ENCODE assay signal across 8 cellular contexts in the genomic region with DNA sequence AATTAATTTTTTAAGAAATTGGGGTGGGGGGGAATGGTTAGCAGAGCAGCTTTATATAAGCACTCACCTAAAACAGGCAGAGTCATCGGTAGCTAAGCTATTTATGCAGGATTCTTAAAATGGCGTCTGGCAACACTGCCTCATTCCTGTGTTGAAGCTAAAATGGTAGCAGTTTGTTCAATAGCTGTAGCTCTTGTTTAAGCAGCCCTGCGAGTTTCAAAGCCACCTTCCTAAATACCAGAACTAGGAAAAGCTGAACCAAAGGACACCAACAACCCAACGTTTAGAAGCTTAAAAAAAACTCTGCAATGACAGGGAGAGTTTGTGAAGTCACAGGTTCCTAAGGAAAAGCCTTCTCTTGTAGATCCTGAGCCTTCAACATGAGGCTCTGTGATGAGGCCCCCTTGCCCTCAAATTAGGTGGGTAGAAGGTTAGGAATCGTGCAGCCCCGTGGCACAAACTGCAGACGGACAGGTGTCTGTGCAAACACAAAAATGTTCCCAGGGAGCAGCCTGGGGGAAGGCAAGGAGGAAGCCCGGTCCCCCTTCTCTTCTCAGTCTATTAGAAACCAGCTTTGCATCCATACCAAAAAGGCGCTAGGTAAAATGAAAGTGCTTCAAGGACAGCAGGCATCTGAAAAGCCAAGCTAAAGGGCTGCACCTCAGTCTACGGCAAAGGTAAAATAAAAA. TPM values are rescaled to one million over a fixed set of nuclear protein-coding genes. Genes with fewer than 3 reads are reported as not detected.
DNase-seq lines count a peak whose midpoint lies in the region; ATAC-seq and TF ChIP-seq lines count a peak whose summit lies in the region.

No MANE protein-coding gene starts in this region.

- no peak for TF ChIP-seq CTCF in heart left ventricle (IDR thresholded peaks at IDR 0.05)

- H3K27ac Mint-ChIP-seq in activated CD4-positive, alpha-beta T cell treated with anti-CD3 and anti-CD28 coated beads, Interleukin-2, amount 10 ng/mL, durations not matched to agents 24 days and 14 days, result peak overlapping the region; percentile 52
- H3K27ac Mint-ChIP-seq in T-helper 2 cell treated with Interferon-gamma antibody and Interleukin-4, amounts not matched to agents 5 μg/mL and 100 μg/mL, for 36 hours, result peak overlapping the region; percentile 80
- H3K27ac Mint-ChIP-seq in stimulated activated naive B cell treated with anti-CD40 and anti-IgM and Interleukin-4, amounts not matched to agents 10 μg/mL and 1 μg/mL and 100 μg/mL, for 72 hours, result peak overlapping the region; percentile 77

- TF ChIP-seq POLR2A in heart left ventricle (IDR thresholded peaks at IDR 0.05), result no peak

- H3K4me1 ChIP-seq in heart left ventricle, result peaks cover 10 to 100% (median 97%) of the 10 kb centered on the region in 12 donors

- H3K4me3 Mint-ChIP-seq in activated CD4-positive, alpha-beta T cell treated with anti-CD3 and anti-CD28 coated beads, Interleukin-2, amount 10 ng/mL, durations not matched to agents 24 days and 14 days, result no peak overlapping the region
- no peak overlapping the region for H3K4me3 Mint-ChIP-seq in T-helper 2 cell treated with Interferon-gamma antibody and Interleukin-4, amounts not matched to agents 5 μg/mL and 100 μg/mL, for 36 hours
- no peak overlapping the region for H3K4me3 Mint-ChIP-seq in stimulated activated naive B cell treated with anti-CD40 and anti-IgM and Interleukin-4, amounts not matched to agents 10 μg/mL and 1 μg/mL and 100 μg/mL, for 72 hours

- H3K9me3 Mint-ChIP-seq in activated CD4-positive, alpha-beta T cell treated with anti-CD3 and anti-CD28 coated beads, Interleukin-2, amount 10 ng/mL, durations not matched to agents 24 days and 14 days, result no peaks in the 10 kb centered on the region
- H3K9me3 Mint-ChIP-seq in T-helper 2 cell treated with Interferon-gamma antibody and Interleukin-4, amounts not matched to agents 5 μg/mL and 100 μg/mL, for 36 hours, result no peaks in the 10 kb centered on the region
- H3K9me3 Mint-ChIP-seq in stimulated activated naive B cell treated with anti-CD40 and anti-IgM and Interleukin-4, amounts not matched to agents 10 μg/mL and 1 μg/mL and 100 μg/mL, for 72 hours, result no peaks in the 10 kb centered on the region

- H3K27me3 ChIP-seq in heart left ventricle, result no peaks in the 10 kb centered on the region

- 20 to 33% (median 22%) methylated on average over 10 of the region's 10 CpGs for WGBS in heart left ventricle, 4 donors

- ATAC-seq in heart left ventricle (peak in 2 of 4 donors; percentile 27 to 29), left lobe of liver (no peak), HG02571 (IDR thresholded peaks at IDR 0.05; ENCODE audit: unreplicated experiment) (no peak)
- ATAC-seq in stimulated activated naive B cell treated with anti-CD40 and anti-IgM and Interleukin-4, amounts not matched to agents 10 μg/mL and 1 μg/mL and 100 μg/mL, for 72 hours (replicated peaks), result no peak

- H3K27me3 Mint-ChIP-seq in activated CD4-positive, alpha-beta T cell treated with anti-CD3 and anti-CD28 coated beads, Interleukin-2, amount 10 ng/mL, durations not matched to agents 24 days and 14 days, result no peaks in the 10 kb centered on the region
- no peaks in the 10 kb centered on the region for H3K27me3 Mint-ChIP-seq in T-helper 2 cell treated with Interferon-gamma antibody and Interleukin-4, amounts not matched to agents 5 μg/mL and 100 μg/mL, for 36 hours (ENCODE audit: low read depth)
- no peaks in the 10 kb centered on the region for H3K27me3 Mint-ChIP-seq in stimulated activated naive B cell treated with anti-CD40 and anti-IgM and Interleukin-4, amounts not matched to agents 10 μg/mL and 1 μg/mL and 100 μg/mL, for 72 hours

- peak; percentile 67 for DNase-seq in activated CD4-positive, alpha-beta T cell treated with anti-CD3 and anti-CD28 coated beads, Interleukin-2, amount 10 ng/mL, durations not matched to agents 24 days and 14 days
- DNase-seq in activated CD4-positive, alpha-beta T cell treated with anti-CD3 and anti-CD28 coated beads for 1 hour, result no peak
- no peak for DNase-seq in T-helper 2 cell treated with Interferon-gamma antibody and Interleukin-4, amounts not matched to agents 5 μg/mL and 100 μg/mL, for 36 hours (ENCODE audit: low spot score)
- DNase-seq in heart left ventricle (no peak), AG20443 (ENCODE audit: low spot score) (no peak), left lobe of liver (ENCODE audit: low spot score) (no peak)
- no peak for DNase-seq in stimulated activated naive B cell treated with anti-CD40 and anti-IgM and Interleukin-4, amounts not matched to agents 10 μg/mL and 1 μg/mL and 100 μg/mL, for 72 hours

- peaks cover 41% of the 10 kb centered on the region for H3K36me3 Mint-ChIP-seq in activated CD4-positive, alpha-beta T cell treated with anti-CD3 and anti-CD28 coated beads, Interleukin-2, amount 10 ng/mL, durations not matched to agents 24 days and 14 days (ENCODE audit: low read depth)
- peaks cover 37% of the 10 kb centered on the region for H3K36me3 Mint-ChIP-seq in T-helper 2 cell treated with Interferon-gamma antibody and Interleukin-4, amounts not matched to agents 5 μg/mL and 100 μg/mL, for 36 hours (ENCODE audit: low read depth)
- H3K36me3 Mint-ChIP-seq in stimulated activated naive B cell treated with anti-CD40 and anti-IgM and Interleukin-4, amounts not matched to agents 10 μg/mL and 1 μg/mL and 100 μg/mL, for 72 hours, result peaks cover 11 to 23% of the 10 kb centered on the region in 2 donors

- intact Hi-C loops in activated CD4-positive, alpha-beta T cell treated with anti-CD3 and anti-CD28 coated beads, Interleukin-2, amount 10 ng/mL, durations not matched to agents 24 days and 14 days (cut with micrococcal nuclease), result loop anchor here (2.0 kb wide), 1 partner anchor 105 kb away; no protein-coding TSS in a partner anchor
- intact Hi-C loops in heart left ventricle (cut with DNase I), result loop anchor here in 1 of 10 donors (2.0 kb wide), 1 partner anchor 33 kb away; no protein-coding TSS in a partner anchor

- peak overlapping the region in 10 of 12 donors; percentile 2 to 41 (median 27) for H3K4me3 ChIP-seq in heart left ventricle

- H3K27ac ChIP-seq in heart left ventricle, result peak overlapping the region; percentile 94 to 99 (median 98)

- peaks cover 15% of the 10 kb centered on the region for H3K4me1 Mint-ChIP-seq in activated CD4-positive, alpha-beta T cell treated with anti-CD3 and anti-CD28 coated beads, Interleukin-2, amount 10 ng/mL, durations not matched to agents 24 days and 14 days
- peaks cover 39% of the 10 kb centered on the region for H3K4me1 Mint-ChIP-seq in T-helper 2 cell treated with Interferon-gamma antibody and Interleukin-4, amounts not matched to agents 5 μg/mL and 100 μg/mL, for 36 hours (ENCODE audit: low read depth)
- H3K4me1 Mint-ChIP-seq in stimulated activated naive B cell treated with anti-CD40 and anti-IgM and Interleukin-4, amounts not matched to agents 10 μg/mL and 1 μg/mL and 100 μg/mL, for 72 hours, result peaks cover 0 to 41% of the 10 kb centered on the region in 2 donors

- peaks cover 0 to 11% (median 0%) of the 10 kb centered on the region in 9 donors for H3K36me3 ChIP-seq in heart left ventricle

- H3K9me3 ChIP-seq in heart left ventricle, result no peaks in the 10 kb centered on the region

RNA-seq across cellular contexts. Expression of gene ZMYND8, which starts 4.7 kb away (rescaled TPM):
- 38.1 and 40.0 TPM in 2 replicates for total RNA-seq in activated CD4-positive, alpha-beta T cell treated with anti-CD3 and anti-CD28 coated beads, Interleukin-2, amount 10 ng/mL, durations not matched to agents 24 days and 14 days
- total RNA-seq in heart left ventricle (10 to 100 TPM; 21.7 to 46.4 (median 28.9) TPM), left lobe of liver (13.8 TPM)
- 10 to 100 TPM; 11.3 to 11.9 TPM for polyA plus RNA-seq in heart left ventricle
